18 cellular contexts compared by ENCODE assay signal in the genomic region with DNA sequence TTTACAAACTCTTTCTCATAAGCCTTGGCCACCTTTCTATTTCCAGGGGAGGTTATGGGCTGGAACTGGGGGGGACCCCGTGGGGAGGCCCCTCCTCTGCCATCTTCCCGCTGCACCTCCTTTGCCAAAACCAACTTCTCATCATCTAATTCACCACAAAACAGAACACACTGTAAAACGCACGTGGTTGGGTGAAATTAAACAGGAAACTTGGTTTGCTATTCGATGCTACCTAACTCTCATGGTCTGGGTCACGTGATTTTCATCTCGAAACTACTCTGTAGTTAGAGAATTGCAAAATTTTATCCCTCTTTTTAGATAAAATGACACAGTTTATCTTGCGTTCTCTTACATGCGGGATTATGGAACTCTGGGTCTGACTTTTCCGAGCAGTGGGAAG.
DNase-seq lines count a peak whose midpoint lies in the region; ATAC-seq, FAIRE-seq and TF ChIP-seq lines count a peak whose summit lies in the region.
"Had no signal": no experiment of that assay in that cellular context is flagged by ENCODE, and none has a peak within 500 bp of the region (broad histone marks: within the 10 kb centered on the region; RNA-seq: fewer than 3 reads in every experiment).

No MANE protein-coding gene starts in this region.

- no peak for TF ChIP-seq EP300 in K562 (IDR thresholded peaks at IDR 0.05; ENCODE audit: low read length)

- H3K27me3 Mint-ChIP-seq in nephron (ENCODE audit: low read depth): no peaks in the 10 kb centered on the region

- H3K27ac ChIP-seq in K562 (ENCODE audit: extremely low read depth, low read depth, low read length): no peak overlapping the region
- no peak overlapping the region for H3K27ac ChIP-seq in osteoblast (ENCODE audit: low read depth, low read length)
- H3K27ac ChIP-seq: BLaER1 treated with 17β-estradiol and CSF1 and Interleukin-3, amounts not matched to agents 10 nM and 100 nM had no signal

- under 1% methylated on average over 10 of the region's 10 CpGs for WGBS in K562 (ENCODE audit: insufficient coverage, low coverage, missing lambda C conversion rate)

- ATAC-seq in K562: no peak
- no peak for ATAC-seq in GM19324 (IDR thresholded peaks at IDR 0.05; ENCODE audit: low FRiP score, unreplicated experiment)
- ATAC-seq in HG03159 (IDR thresholded peaks at IDR 0.05; ENCODE audit: unreplicated experiment): no peak
- ATAC-seq: CD8-positive, alpha-beta T cell; GM12878 had no signal

- no peaks in the 10 kb centered on the region for H3K9me3 Mint-ChIP-seq in nephron
- H3K9me3 Mint-ChIP-seq: H9 had no signal

- H4K20me1 ChIP-seq in K562 (replicated peaks; ENCODE audit: control insufficient read depth, insufficient read depth, low read length) (no peaks in the 10 kb centered on the region), osteoblast (ENCODE audit: insufficient read depth, low read length) (peaks cover 11% of the 10 kb centered on the region)

- H3K4me1 Mint-ChIP-seq in nephron: peaks cover 59% of the 10 kb centered on the region
- H3K4me1 Mint-ChIP-seq: B cell had no signal

- H3K9me1 ChIP-seq in K562 (ENCODE audit: control insufficient read depth, insufficient read depth, low read length): no peaks in the 10 kb centered on the region

- no peak overlapping the region for H3K4me3 Mint-ChIP-seq in nephron
- H3K4me3 Mint-ChIP-seq: B cell; CD8-positive, alpha-beta T cell; H9 had no signal

- in situ Hi-C loops in K562 (cut with MboI): no loop called here

- H3K27me3 ChIP-seq in K562 (ENCODE audit: control insufficient read depth in 2 of 2, insufficient read depth in 2 of 2, low read length in 2 of 2) (peaks cover 41 to 57% of the 10 kb centered on the region in 2 experiments), osteoblast (ENCODE audit: insufficient read depth, low read length) (no peaks in the 10 kb centered on the region)
- H3K27me3 ChIP-seq: BLaER1 treated with 17β-estradiol and CSF1 and Interleukin-3, amounts not matched to agents 10 nM and 100 nM had no signal

- FAIRE-seq in K562 (lab: Jason Lieb, UNC): no peak
- FAIRE-seq: GM12878, H1 had no signal

- H3K4me2 ChIP-seq in K562 (ENCODE audit: insufficient read depth, low read length) (no peak overlapping the region), osteoblast (ENCODE audit: insufficient read depth, low read length) (no peak overlapping the region)
- H3K4me2 ChIP-seq: BLaER1 treated with 17β-estradiol and CSF1 and Interleukin-3, amounts not matched to agents 10 nM and 100 nM had no signal

- H3K4me3 ChIP-seq in Jurkat, Clone E6-1 (ENCODE audit: low read length): no peak overlapping the region
- H3K4me3 ChIP-seq in K562 (no peak overlapping the region), osteoblast (ENCODE audit: insufficient read depth, low read length) (no peak overlapping the region)
- H3K4me3 ChIP-seq: BLaER1 treated with 17β-estradiol and CSF1 and Interleukin-3, amounts not matched to agents 10 nM and 100 nM; GM12878 had no signal

- intact Hi-C loops in K562 (cut with micrococcal nuclease): no loop called here

- 0 out of 5 replicates have a peak, but pooled peaks cover 0 to 2% of the 10 kb centered on the region in 2 experiments for H3K4me1 ChIP-seq in K562 (replicated peaks in 1 of 2; ENCODE audit: control insufficient read depth in 2 of 2, insufficient read depth in 2 of 2, low read length in 2 of 2)
- peaks cover 17% of the 10 kb centered on the region for H3K4me1 ChIP-seq in osteoblast (ENCODE audit: insufficient read depth, low read length)

- POLR2A ChIA-PET in K562 (lab: Yijun Ruan, JAX): no interaction called here

- no peak overlapping the region for H3K9ac ChIP-seq in K562 (ENCODE audit: insufficient read depth in 1 of 2, low read depth in 2 of 2, low read length in 2 of 2)
- H3K9ac ChIP-seq: BLaER1 treated with 17β-estradiol and CSF1 and Interleukin-3, amounts not matched to agents 10 nM and 100 nM had no signal

- TF ChIP-seq CTCF in K562 (IDR thresholded peaks at IDR 0.05 in 2 of 3, conservative IDR thresholded peaks at IDR 0.05 in 1 of 3; ENCODE audit: insufficient read depth in 2 of 3, low read depth in 1 of 3, low read length in 3 of 3) (no peak), nephron (IDR thresholded peaks at IDR 0.05; ENCODE audit: unreplicated experiment in 3 of 3) (no peak), osteoblast (IDR thresholded peaks at IDR 0.05; ENCODE audit: extremely low read depth, low read depth, low read length) (no peak)

- CTCF ChIA-PET in K562 (lab: Yijun Ruan, JAX; ENCODE audit: low intra/inter-chr PET ratio): no interaction called here

- no peaks in the 10 kb centered on the region; the same call in 1 of the 2 replicates for H3K9me3 ChIP-seq in K562 (replicated peaks; ENCODE audit: control insufficient read depth, insufficient read depth, low read depth, low read length)
- H3K9me3 ChIP-seq in osteoblast (ENCODE audit: low read depth, low read length): no peaks in the 10 kb centered on the region

- no peaks in the 10 kb centered on the region for H3K36me3 ChIP-seq in K562 (ENCODE audit: control insufficient read depth, insufficient read depth, low read length)
- peaks cover 51% of the 10 kb centered on the region for H3K36me3 ChIP-seq in osteoblast (ENCODE audit: insufficient read depth, low read length)

- TF ChIP-seq RAD21 in K562 (CRISPR knock-in tag; conservative IDR thresholded peaks at IDR 0.05 in 1 of 2, IDR thresholded peaks at IDR 0.05 in 1 of 2): no peak

- no peaks in the 10 kb centered on the region for H3K79me2 ChIP-seq in K562 (ENCODE audit: control insufficient read depth, insufficient read depth, low read length)
- no peaks in the 10 kb centered on the region for H3K79me2 ChIP-seq in osteoblast (ENCODE audit: insufficient read depth, low read length)

- no peak for TF ChIP-seq POLR2A in K562 (conservative IDR thresholded peaks at IDR 0.05)

- peaks cover 68% of the 10 kb centered on the region for H3K36me3 Mint-ChIP-seq in nephron (ENCODE audit: low read depth)

- H2AFZ ChIP-seq in K562 (ENCODE audit: low read depth, low read length) (no peak overlapping the region), osteoblast (ENCODE audit: low read length) (no peak overlapping the region)

- BruUV-seq in K562 (replicated peaks; lab: Mats Ljungman, UMichigan): no TSS peak

- peak overlapping the region in 2 of 3 experiments; percentile 25 to 34 for H3K27ac Mint-ChIP-seq in nephron
- H3K27ac Mint-ChIP-seq: B cell; CD8-positive, alpha-beta T cell had no signal

- peak; percentile 32 for DNase-seq in Jurkat, Clone E6-1 (ENCODE audit: low read depth, low spot score)
- DNase-seq in K562 (ENCODE audit: extremely low read depth in 1 of 4, low spot score in 3 of 4): no peak
- peak; percentile 39 for DNase-seq in osteoblast (ENCODE audit: insufficient read length, low spot score, missing footprints)
- DNase-seq in COLO668 (lab: John Stamatoyannopoulos, UW; ENCODE audit: unreplicated experiment): no peak
- DNase-seq: CD8-positive, alpha-beta T cell; COR-L47; DMS 273 treated with DMSO at 0.1 percent for 48 hours; DMS53; DND-41; EL; H9 had no signal

TF ChIP-seq in K562, 482 proteins besides CTCF, POLR2A, EP300 and RAD21:
- TF ChIP-seq RAD51 (IDR thresholded peaks at IDR 0.05; ENCODE audit: borderline replicate concordance, low read depth) (peak; percentile 47; the same call in 1 of the 2 replicates), MCM7 (IDR thresholded peaks at IDR 0.05) (no peak)
- TF ChIP-seq, protein P1, sequence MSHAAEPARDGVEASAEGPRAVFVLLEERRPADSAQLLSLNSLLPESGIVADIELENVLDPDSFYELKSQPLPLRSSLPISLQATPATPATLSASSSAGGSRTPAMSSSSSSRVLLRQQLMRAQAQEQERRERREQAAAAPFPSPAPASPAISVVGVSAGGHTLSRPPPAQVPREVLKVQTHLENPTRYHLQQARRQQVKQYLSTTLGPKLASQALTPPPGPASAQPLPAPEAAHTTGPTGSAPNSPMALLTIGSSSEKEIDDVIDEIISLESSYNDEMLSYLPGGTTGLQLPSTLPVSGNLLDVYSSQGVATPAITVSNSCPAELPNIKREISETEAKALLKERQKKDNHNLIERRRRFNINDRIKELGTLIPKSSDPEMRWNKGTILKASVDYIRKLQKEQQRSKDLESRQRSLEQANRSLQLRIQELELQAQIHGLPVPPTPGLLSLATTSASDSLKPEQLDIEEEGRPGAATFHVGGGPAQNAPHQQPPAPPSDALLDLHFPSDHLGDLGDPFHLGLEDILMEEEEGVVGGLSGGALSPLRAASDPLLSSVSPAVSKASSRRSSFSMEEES (CRISPR knock-in tag; IDR thresholded peaks at IDR 0.05): peak; percentile 92
- TF ChIP-seq, protein P2, sequence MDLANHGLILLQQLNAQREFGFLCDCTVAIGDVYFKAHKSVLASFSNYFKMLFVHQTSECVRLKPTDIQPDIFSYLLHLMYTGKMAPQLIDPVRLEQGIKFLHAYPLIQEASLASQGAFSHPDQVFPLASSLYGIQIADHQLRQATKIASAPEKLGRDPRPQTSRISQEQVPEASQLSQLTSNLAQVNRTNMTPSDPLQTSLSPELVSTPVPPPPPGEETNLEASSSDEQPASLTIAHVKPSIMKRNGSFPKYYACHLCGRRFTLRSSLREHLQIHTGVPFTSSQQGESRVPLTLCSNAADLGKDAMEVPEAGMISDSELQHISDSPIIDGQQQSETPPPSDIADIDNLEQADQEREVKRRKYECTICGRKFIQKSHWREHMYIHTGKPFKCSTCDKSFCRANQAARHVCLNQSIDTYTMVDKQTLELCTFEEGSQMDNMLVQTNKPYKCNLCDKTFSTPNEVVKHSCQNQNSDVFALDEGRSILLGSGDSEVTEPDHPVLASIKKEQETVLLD (IDR thresholded peaks at IDR 0.05): no peak
TF ChIP-seq in K562: peak in this region for 2.

Comparison
In these comparisons a context has a peak if more than half of its experiments do, and no peak if none do; other contexts are left out.
1. DNase-seq: peak in Jurkat, Clone E6-1 (single experiment) and osteoblast (single experiment); none in K562 (0 of 4) and COLO668 (single experiment).